ENCODE assay signal across 1 cellular context in the genomic region with DNA sequence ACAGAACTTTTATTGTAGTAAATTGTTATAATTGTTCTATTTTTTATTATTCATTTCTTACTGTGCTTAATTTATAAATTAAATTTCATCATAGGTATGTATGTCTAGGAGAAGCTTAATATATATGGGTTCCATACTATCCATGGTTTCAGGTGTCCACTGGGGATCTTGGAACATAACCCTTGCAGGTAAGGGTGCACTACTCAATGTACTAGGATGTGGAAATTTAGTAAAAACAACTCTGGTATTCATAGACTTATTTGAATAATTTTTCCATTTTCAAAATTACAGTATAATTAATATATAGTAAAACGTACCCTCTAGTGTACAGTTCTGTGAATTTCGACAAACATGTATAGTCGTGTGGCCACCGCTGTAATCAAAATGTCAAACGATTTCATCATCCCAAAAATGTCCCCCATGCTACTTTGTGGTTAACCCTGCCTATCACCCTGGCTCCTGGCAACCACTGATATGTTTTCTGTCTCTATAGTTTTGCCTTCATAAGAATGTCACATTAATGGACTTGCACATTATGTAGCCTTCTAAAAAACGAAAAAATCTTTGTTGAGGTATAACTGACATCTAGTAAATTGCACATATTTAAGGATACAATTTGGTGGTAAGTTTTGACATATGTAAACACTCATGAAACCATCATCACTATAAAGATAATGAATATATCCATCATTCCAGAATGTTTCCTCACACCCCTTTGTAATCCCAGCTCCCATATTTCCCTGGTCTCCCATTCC.
A peak's percentile ranks its signal among the peaks of the same experiment; 100 is the strongest.
TF ChIP-seq lines count a peak whose summit lies in the region.

No MANE protein-coding gene starts in this region.

TF ChIP-seq in K562, 482 proteins besides CTCF, POLR2A, EP300 and RAD21 (continues in another document):
- TF ChIP-seq KAT8 (IDR thresholded peaks at IDR 0.05; ENCODE audit: low read depth): no peak
- no peak for TF ChIP-seq SPI1 (IDR thresholded peaks at IDR 0.05; ENCODE audit: borderline replicate concordance, low read depth, low read length)
- no peak for TF ChIP-seq PRMT5 (CRISPR knock-in tag; IDR thresholded peaks at IDR 0.05)
- no peak for TF ChIP-seq ETV6 (IDR thresholded peaks at IDR 0.05; ENCODE audit: borderline replicate concordance in 1 of 2, low read depth in 2 of 2, low read length in 1 of 2)
- no peak for TF ChIP-seq ETV6 (CRISPR knock-in tag; IDR thresholded peaks at IDR 0.05; ENCODE audit: borderline replicate concordance)
- TF ChIP-seq, protein P1, sequence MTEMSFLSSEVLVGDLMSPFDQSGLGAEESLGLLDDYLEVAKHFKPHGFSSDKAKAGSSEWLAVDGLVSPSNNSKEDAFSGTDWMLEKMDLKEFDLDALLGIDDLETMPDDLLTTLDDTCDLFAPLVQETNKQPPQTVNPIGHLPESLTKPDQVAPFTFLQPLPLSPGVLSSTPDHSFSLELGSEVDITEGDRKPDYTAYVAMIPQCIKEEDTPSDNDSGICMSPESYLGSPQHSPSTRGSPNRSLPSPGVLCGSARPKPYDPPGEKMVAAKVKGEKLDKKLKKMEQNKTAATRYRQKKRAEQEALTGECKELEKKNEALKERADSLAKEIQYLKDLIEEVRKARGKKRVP (CRISPR knock-in tag; IDR thresholded peaks at IDR 0.05): peak; percentile 99
- peak; percentile 99 for TF ChIP-seq TRIM24 (IDR thresholded peaks at IDR 0.05)
- TF ChIP-seq FOXK2 (conservative IDR thresholded peaks at IDR 0.05 in 1 of 2, IDR thresholded peaks at IDR 0.05 in 1 of 2; ENCODE audit: low read depth in 2 of 2): peak in 1 of 2 experiments; percentile 44; a peak in 1 of 4 replicates
- TF ChIP-seq ZNF3 (CRISPR knock-in tag; IDR thresholded peaks at IDR 0.05): no peak
- TF ChIP-seq DDX20 (tag; IDR thresholded peaks at IDR 0.05; ENCODE audit: low read depth): peak; percentile 34
- TF ChIP-seq, protein P2, sequence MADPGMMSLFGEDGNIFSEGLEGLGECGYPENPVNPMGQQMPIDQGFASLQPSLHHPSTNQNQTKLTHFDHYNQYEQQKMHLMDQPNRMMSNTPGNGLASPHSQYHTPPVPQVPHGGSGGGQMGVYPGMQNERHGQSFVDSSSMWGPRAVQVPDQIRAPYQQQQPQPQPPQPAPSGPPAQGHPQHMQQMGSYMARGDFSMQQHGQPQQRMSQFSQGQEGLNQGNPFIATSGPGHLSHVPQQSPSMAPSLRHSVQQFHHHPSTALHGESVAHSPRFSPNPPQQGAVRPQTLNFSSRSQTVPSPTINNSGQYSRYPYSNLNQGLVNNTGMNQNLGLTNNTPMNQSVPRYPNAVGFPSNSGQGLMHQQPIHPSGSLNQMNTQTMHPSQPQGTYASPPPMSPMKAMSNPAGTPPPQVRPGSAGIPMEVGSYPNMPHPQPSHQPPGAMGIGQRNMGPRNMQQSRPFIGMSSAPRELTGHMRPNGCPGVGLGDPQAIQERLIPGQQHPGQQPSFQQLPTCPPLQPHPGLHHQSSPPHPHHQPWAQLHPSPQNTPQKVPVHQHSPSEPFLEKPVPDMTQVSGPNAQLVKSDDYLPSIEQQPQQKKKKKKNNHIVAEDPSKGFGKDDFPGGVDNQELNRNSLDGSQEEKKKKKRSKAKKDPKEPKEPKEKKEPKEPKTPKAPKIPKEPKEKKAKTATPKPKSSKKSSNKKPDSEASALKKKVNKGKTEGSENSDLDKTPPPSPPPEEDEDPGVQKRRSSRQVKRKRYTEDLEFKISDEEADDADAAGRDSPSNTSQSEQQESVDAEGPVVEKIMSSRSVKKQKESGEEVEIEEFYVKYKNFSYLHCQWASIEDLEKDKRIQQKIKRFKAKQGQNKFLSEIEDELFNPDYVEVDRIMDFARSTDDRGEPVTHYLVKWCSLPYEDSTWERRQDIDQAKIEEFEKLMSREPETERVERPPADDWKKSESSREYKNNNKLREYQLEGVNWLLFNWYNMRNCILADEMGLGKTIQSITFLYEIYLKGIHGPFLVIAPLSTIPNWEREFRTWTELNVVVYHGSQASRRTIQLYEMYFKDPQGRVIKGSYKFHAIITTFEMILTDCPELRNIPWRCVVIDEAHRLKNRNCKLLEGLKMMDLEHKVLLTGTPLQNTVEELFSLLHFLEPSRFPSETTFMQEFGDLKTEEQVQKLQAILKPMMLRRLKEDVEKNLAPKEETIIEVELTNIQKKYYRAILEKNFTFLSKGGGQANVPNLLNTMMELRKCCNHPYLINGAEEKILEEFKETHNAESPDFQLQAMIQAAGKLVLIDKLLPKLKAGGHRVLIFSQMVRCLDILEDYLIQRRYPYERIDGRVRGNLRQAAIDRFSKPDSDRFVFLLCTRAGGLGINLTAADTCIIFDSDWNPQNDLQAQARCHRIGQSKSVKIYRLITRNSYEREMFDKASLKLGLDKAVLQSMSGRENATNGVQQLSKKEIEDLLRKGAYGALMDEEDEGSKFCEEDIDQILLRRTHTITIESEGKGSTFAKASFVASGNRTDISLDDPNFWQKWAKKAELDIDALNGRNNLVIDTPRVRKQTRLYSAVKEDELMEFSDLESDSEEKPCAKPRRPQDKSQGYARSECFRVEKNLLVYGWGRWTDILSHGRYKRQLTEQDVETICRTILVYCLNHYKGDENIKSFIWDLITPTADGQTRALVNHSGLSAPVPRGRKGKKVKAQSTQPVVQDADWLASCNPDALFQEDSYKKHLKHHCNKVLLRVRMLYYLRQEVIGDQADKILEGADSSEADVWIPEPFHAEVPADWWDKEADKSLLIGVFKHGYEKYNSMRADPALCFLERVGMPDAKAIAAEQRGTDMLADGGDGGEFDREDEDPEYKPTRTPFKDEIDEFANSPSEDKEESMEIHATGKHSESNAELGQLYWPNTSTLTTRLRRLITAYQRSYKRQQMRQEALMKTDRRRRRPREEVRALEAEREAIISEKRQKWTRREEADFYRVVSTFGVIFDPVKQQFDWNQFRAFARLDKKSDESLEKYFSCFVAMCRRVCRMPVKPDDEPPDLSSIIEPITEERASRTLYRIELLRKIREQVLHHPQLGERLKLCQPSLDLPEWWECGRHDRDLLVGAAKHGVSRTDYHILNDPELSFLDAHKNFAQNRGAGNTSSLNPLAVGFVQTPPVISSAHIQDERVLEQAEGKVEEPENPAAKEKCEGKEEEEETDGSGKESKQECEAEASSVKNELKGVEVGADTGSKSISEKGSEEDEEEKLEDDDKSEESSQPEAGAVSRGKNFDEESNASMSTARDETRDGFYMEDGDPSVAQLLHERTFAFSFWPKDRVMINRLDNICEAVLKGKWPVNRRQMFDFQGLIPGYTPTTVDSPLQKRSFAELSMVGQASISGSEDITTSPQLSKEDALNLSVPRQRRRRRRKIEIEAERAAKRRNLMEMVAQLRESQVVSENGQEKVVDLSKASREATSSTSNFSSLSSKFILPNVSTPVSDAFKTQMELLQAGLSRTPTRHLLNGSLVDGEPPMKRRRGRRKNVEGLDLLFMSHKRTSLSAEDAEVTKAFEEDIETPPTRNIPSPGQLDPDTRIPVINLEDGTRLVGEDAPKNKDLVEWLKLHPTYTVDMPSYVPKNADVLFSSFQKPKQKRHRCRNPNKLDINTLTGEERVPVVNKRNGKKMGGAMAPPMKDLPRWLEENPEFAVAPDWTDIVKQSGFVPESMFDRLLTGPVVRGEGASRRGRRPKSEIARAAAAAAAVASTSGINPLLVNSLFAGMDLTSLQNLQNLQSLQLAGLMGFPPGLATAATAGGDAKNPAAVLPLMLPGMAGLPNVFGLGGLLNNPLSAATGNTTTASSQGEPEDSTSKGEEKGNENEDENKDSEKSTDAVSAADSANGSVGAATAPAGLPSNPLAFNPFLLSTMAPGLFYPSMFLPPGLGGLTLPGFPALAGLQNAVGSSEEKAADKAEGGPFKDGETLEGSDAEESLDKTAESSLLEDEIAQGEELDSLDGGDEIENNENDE (IDR thresholded peaks at IDR 0.05; ENCODE audit: low read depth, low read length): no peak
- no peak for TF ChIP-seq HLTF (IDR thresholded peaks at IDR 0.05)
- TF ChIP-seq ZNF639 (CRISPR knock-in tag; conservative IDR thresholded peaks at IDR 0.05 in 1 of 2, IDR thresholded peaks at IDR 0.05 in 1 of 2): peak in 1 of 2 experiments; percentile 29; a peak in 1 of 4 replicates
- no peak for TF ChIP-seq POU5F1 (IDR thresholded peaks at IDR 0.05; ENCODE audit: borderline replicate concordance, low read depth, low read length, partially characterized antibody)
- TF ChIP-seq, protein P3, sequence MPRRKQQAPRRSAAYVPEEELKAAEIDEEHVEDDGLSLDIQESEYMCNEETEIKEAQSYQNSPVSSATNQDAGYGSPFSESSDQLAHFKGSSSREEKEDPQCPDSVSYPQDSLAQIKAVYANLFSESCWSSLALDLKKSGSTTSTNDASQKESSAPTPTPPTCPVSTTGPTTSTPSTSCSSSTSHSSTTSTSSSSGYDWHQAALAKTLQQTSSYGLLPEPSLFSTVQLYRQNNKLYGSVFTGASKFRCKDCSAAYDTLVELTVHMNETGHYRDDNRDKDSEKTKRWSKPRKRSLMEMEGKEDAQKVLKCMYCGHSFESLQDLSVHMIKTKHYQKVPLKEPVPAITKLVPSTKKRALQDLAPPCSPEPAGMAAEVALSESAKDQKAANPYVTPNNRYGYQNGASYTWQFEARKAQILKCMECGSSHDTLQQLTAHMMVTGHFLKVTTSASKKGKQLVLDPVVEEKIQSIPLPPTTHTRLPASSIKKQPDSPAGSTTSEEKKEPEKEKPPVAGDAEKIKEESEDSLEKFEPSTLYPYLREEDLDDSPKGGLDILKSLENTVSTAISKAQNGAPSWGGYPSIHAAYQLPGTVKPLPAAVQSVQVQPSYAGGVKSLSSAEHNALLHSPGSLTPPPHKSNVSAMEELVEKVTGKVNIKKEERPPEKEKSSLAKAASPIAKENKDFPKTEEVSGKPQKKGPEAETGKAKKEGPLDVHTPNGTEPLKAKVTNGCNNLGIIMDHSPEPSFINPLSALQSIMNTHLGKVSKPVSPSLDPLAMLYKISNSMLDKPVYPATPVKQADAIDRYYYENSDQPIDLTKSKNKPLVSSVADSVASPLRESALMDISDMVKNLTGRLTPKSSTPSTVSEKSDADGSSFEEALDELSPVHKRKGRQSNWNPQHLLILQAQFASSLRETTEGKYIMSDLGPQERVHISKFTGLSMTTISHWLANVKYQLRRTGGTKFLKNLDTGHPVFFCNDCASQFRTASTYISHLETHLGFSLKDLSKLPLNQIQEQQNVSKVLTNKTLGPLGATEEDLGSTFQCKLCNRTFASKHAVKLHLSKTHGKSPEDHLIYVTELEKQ (CRISPR knock-in tag; IDR thresholded peaks at IDR 0.05): no peak
- no peak for TF ChIP-seq OTX1 (CRISPR knock-in tag; IDR thresholded peaks at IDR 0.05)
- TF ChIP-seq NFIX (CRISPR knock-in tag; IDR thresholded peaks at IDR 0.05; ENCODE audit: low read depth): no peak
- peak; percentile 68 for TF ChIP-seq PBX2 (CRISPR knock-in tag; IDR thresholded peaks at IDR 0.05; ENCODE audit: low read depth)
- TF ChIP-seq PBX2 (tag; conservative IDR thresholded peaks at IDR 0.05; ENCODE audit: low read depth): peak; percentile 83
- TF ChIP-seq, protein P4, sequence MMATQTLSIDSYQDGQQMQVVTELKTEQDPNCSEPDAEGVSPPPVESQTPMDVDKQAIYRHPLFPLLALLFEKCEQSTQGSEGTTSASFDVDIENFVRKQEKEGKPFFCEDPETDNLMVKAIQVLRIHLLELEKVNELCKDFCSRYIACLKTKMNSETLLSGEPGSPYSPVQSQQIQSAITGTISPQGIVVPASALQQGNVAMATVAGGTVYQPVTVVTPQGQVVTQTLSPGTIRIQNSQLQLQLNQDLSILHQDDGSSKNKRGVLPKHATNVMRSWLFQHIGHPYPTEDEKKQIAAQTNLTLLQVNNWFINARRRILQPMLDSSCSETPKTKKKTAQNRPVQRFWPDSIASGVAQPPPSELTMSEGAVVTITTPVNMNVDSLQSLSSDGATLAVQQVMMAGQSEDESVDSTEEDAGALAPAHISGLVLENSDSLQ (IDR thresholded peaks at IDR 0.05): peak; percentile 98
- no peak for TF ChIP-seq THAP12 (CRISPR knock-in tag; IDR thresholded peaks at IDR 0.05)
- TF ChIP-seq ELF2 (CRISPR knock-in tag; IDR thresholded peaks at IDR 0.05): peak; percentile 35; the same call in 1 of the 2 replicates
